In the genomic region with DNA sequence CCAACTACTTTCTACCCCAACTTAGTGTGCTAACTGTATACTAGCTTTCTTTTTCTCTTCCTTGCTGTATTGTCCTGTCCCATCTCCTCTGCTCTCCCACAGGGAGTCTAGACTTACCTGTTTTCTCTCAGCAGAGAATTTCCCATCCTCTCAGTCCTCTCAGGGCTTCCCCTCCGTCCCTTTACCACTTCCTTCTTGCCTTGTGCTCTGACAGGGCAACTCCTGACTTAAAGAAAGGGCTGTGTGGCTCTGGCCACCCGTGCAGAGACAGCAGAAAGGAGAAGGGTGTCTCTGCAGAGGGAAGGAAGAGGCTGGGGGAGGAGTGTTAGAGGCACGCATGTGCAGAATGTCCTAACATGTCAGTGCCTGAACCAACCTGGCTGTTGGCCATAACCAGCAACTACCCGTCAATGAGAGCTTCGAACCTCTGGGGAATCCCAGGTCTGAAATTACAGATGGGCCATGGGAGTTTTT, we compare ENCODE assay signal across 9 cellular contexts. TPM values are rescaled to one million over a fixed set of nuclear protein-coding genes. Genes with fewer than 3 reads are reported as not detected.
DNase-seq lines count a peak whose midpoint lies in the region; ATAC-seq, FAIRE-seq and TF ChIP-seq lines count a peak whose summit lies in the region.
"Had no signal": no experiment of that assay in that cellular context is flagged by ENCODE, and none has a peak within 500 bp of the region (broad histone marks: within the 10 kb centered on the region; RNA-seq: fewer than 3 reads in every experiment).

A gene with protein sequence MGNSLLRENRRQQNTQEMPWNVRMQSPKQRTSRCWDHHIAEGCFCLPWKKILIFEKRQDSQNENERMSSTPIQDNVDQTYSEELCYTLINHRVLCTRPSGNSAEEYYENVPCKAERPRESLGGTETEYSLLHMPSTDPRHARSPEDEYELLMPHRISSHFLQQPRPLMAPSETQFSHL (minus strand): TSS at position 274 of the 474 bp plus-strand sequence. CDS start 128 bp downstream, at position 146.

- peak; percentile 67 for ATAC-seq in GM18861 (IDR thresholded peaks at IDR 0.05; ENCODE audit: unreplicated experiment)
- peak; percentile 81 for ATAC-seq in HG02943 (IDR thresholded peaks at IDR 0.05; ENCODE audit: low read depth, unreplicated experiment)
- peak in 3 of 4 donors; percentile 21 to 68 (median 65) for ATAC-seq in pancreas
- ATAC-seq: Panc1 had no signal

- H3K4me1 ChIP-seq in pancreas (peaks cover 4 to 12% (median 6%) of the 10 kb centered on the region in 3 donors), SJCRH30 (0 out of 2 replicates have a peak, but pooled peaks cover 2% of the 10 kb centered on the region)

- intact Hi-C loops in pancreas (cut with DNase I) (no loop called here), Calu3 (cut with micrococcal nuclease; ENCODE audit: unreplicated experiment) (loop anchor here (10.0 kb wide), 1 partner anchor 192 kb away; no protein-coding TSS in a partner anchor)

- FAIRE-seq in pancreas (lab: Jason Lieb, UNC) (no peak), H54 (lab: Jason Lieb, UNC) (no peak)

- H3K27ac ChIP-seq in pancreas (peak within 1 kb of the TSS in 2 of 4 donors; percentile 30 to 36), SJCRH30 (no peak within 1 kb of the TSS)

- peak within 1 kb of the TSS; percentile 88 for H3K27ac Mint-ChIP-seq in activated naive CD8-positive, alpha-beta T cell treated with anti-CD3 and anti-CD28 coated beads for 36 hours
- H3K27ac Mint-ChIP-seq in Calu3 (ENCODE audit: unreplicated experiment), result no peak within 1 kb of the TSS

- H3K36me3 Mint-ChIP-seq in activated naive CD8-positive, alpha-beta T cell treated with anti-CD3 and anti-CD28 coated beads for 36 hours, result peaks cover 12% of the 10 kb centered on the region
- peaks cover 5% of the 10 kb centered on the region for H3K36me3 Mint-ChIP-seq in Calu3 (ENCODE audit: insufficient read depth, unreplicated experiment)

- peaks cover 82% of the 10 kb centered on the region for H3K4me1 Mint-ChIP-seq in activated naive CD8-positive, alpha-beta T cell treated with anti-CD3 and anti-CD28 coated beads for 36 hours
- H3K4me1 Mint-ChIP-seq in Calu3 (ENCODE audit: low read depth, unreplicated experiment), result peaks cover 10% of the 10 kb centered on the region

- no peak for TF ChIP-seq POLR2A in H54 (IDR thresholded peaks at IDR 0.05; ENCODE audit: low read depth, low read length)

- TF ChIP-seq CTCF in pancreas (IDR thresholded peaks at IDR 0.05), result no peak
- no peak for TF ChIP-seq CTCF in Calu3 (IDR thresholded peaks at IDR 0.05; ENCODE audit: unreplicated experiment)

- H3K36me3 ChIP-seq in pancreas (peaks cover 0 to 18% (median 0%) of the 10 kb centered on the region in 3 donors), SJCRH30 (no peaks in the 10 kb centered on the region)

- H3K27me3 ChIP-seq in pancreas, result no peaks in the 10 kb centered on the region
- H3K27me3 ChIP-seq in SJCRH30, result no peaks in the 10 kb centered on the region

- DNase-seq in RPMI8226 (peak; percentile 77), pancreas (peak in 1 of 6 donors; percentile 47), Calu3 (no peak), H54 (ENCODE audit: insufficient read length, low spot score) (no peak), SJCRH30 (no peak)
- DNase-seq in activated naive CD8-positive, alpha-beta T cell treated with anti-CD3 and anti-CD28 coated beads for 36 hours, result peak; percentile 68

- WGBS in pancreas, 2 donors, result 73 to 81% methylated on average over 5 of the region's 5 CpGs

- CTCF ChIA-PET in Calu3 (lab: Charles Lee), result no interaction called here

- H3K27me3 Mint-ChIP-seq in activated naive CD8-positive, alpha-beta T cell treated with anti-CD3 and anti-CD28 coated beads for 36 hours, result no peaks in the 10 kb centered on the region
- H3K27me3 Mint-ChIP-seq in Calu3 (ENCODE audit: unreplicated experiment), result no peaks in the 10 kb centered on the region

- H3K9me3 Mint-ChIP-seq in activated naive CD8-positive, alpha-beta T cell treated with anti-CD3 and anti-CD28 coated beads for 36 hours, result no peaks in the 10 kb centered on the region
- H3K9me3 Mint-ChIP-seq in Calu3 (ENCODE audit: low read depth, unreplicated experiment), result no peaks in the 10 kb centered on the region

- H3K9me3 ChIP-seq in pancreas, result no peaks in the 10 kb centered on the region
- H3K9me3 ChIP-seq in SJCRH30 (replicated peaks), result no peaks in the 10 kb centered on the region

- peak within 1 kb of the TSS; percentile 83 for H3K4me3 Mint-ChIP-seq in activated naive CD8-positive, alpha-beta T cell treated with anti-CD3 and anti-CD28 coated beads for 36 hours
- H3K4me3 Mint-ChIP-seq in Calu3 (ENCODE audit: low read depth, unreplicated experiment), result no peak within 1 kb of the TSS

- H3K4me3 ChIP-seq in pancreas, result no peak within 1 kb of the TSS
- H3K4me3 ChIP-seq in SJCRH30, result no peak within 1 kb of the TSS

- BruUV-seq in Calu3 (replicated peaks; lab: Mats Ljungman, UMichigan), result no TSS peak

RNA-seq across cellular contexts. Expression of the gene that starts here (rescaled TPM):
- 1 to 10 TPM; 7.5 to 8.5 TPM for total RNA-seq in activated naive CD8-positive, alpha-beta T cell treated with anti-CD3 and anti-CD28 coated beads for 36 hours
- total RNA-seq in pancreas (under 1 TPM in 2 of 6 donors, not detected in 4; 0.25 to 0.28 TPM), Calu3 (2022) (not detected in 2 replicates)
- polyA plus RNA-seq in pancreas, result under 1 TPM in 1 of 2 donors, not detected in 1; 0.07 TPM
- total RNA-seq in SJCRH30 (2014; rRNA removed; shearing (Covaris generic)), result not detected in 2 replicates

Comparison
In these comparisons a context has a peak if more than half of its experiments do, and no peak if none do; other contexts are left out.
1. Peak in ATAC-seq in pancreas; RNA of the gene not detected or under 1 TPM.
2. DNase-seq: peak in RPMI8226 (single experiment) and activated naive CD8-positive, alpha-beta T cell treated with anti-CD3 and anti-CD28 coated beads for 36 hours (single experiment); none in Calu3 (single experiment), H54 (single experiment) and SJCRH30 (0 of 2).
3. Peak in every context shown above with its lines, with median percentiles within 50 percentile points of each other: ATAC-seq.